Comparison of ENCODE assay signal across 28 cellular contexts in genomic region chr6:51342393-51342792, GRCh38.
"Had no signal": no experiment of that assay in that cellular context is flagged by ENCODE, and none has a peak within 500 bp of the region (broad histone marks: within the 10 kb centered on the region; RNA-seq: fewer than 3 reads in every experiment).

No MANE protein-coding gene starts in this region.

- H3K27ac ChIP-seq: colonic mucosa, coronary artery, dorsolateral prefrontal cortex, epithelial cell of prostate, esophagus muscularis mucosa, esophagus squamous epithelium, foreskin keratinocyte, gastrocnemius medialis, gastroesophageal sphincter, heart left ventricle, heart right ventricle had no signal

- H3K4me1 ChIP-seq: colonic mucosa, esophagus muscularis mucosa, foreskin keratinocyte, gastrocnemius medialis, gastroesophageal sphincter, heart left ventricle, heart right ventricle had no signal

- FAIRE-seq: colon, endometrium, endothelial cell of umbilical vein, frontal cortex had no signal

- ATAC-seq: effector memory CD8-positive, alpha-beta T cell; esophagus mucosa; foreskin keratinocyte; gastrocnemius medialis; gastroesophageal sphincter; heart left ventricle; heart right ventricle had no signal

- H3K36me3 ChIP-seq: colonic mucosa, esophagus muscularis mucosa, esophagus squamous epithelium, gastrocnemius medialis, gastroesophageal sphincter, heart left ventricle, heart right ventricle had no signal

- H3K9me3 ChIP-seq: colonic mucosa, gastrocnemius medialis had no signal

- DNase-seq: colonic mucosa; cortex of kidney; dermis blood vessel endothelial cell; dorsolateral prefrontal cortex; effector CD4-positive, alpha-beta T cell; effector CD8-positive, alpha-beta T cell; effector memory CD4-positive, alpha-beta T cell; effector memory CD8-positive, alpha-beta T cell; endodermal cell; erythroblast; esophagus squamous epithelium; foreskin fibroblast; foreskin keratinocyte; foreskin melanocyte; gastrocnemius medialis; glutamatergic neuron; head of caudate nucleus; heart left ventricle; heart right ventricle had no signal

- H3K4me3 ChIP-seq: colonic mucosa, coronary artery, dorsolateral prefrontal cortex, esophagus muscularis mucosa, esophagus squamous epithelium, gastrocnemius medialis, gastroesophageal sphincter, heart left ventricle, heart right ventricle had no signal

- H3K27me3 ChIP-seq: colonic mucosa, esophagus muscularis mucosa, esophagus squamous epithelium, gastrocnemius medialis, gastroesophageal sphincter, heart left ventricle, heart right ventricle had no signal
